ENCODE assay signal across 24 cellular contexts in the genomic region with DNA sequence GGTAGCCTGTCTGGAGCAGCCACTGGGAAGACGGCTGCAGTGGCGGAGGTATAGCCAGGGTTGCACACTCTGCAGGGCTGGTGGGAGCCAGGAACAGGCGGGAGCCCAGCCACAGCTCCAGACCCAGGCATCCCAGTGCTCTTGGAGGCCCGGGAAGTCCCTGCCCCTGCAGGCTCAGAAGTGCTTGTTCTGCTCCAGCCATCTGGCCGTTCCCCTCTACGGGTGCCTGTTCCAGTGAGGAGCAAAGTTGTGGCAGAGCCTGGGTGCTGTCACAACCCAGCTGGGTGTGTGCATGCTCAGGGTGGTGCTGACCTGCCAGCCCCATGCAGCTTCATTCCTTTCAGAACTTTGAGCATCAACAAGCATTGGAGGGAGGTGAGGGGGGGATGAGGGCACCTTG.
"Had no signal": no experiment of that assay in that cellular context is flagged by ENCODE, and none has a peak within 500 bp of the region (broad histone marks: within the 10 kb centered on the region; RNA-seq: fewer than 3 reads in every experiment).

No MANE protein-coding gene starts in this region.

- H3K4me1 ChIP-seq: left lung, left ventricle myocardium inferior had no signal

- H3K27ac ChIP-seq: heart right ventricle, hepatocyte, left lung, left ventricle myocardium inferior, lower lobe of right lung had no signal

- H3K4me3 ChIP-seq: heart right ventricle, hepatocyte, left lung, left ventricle myocardium inferior, lower lobe of right lung, lung, mucosa of descending colon had no signal

- H3K27me3 ChIP-seq: hepatocyte, left lung had no signal

- H3K9me3 ChIP-seq: heart right ventricle, left lung, left ventricle myocardium inferior, lower lobe of right lung, mucosa of descending colon had no signal

- FAIRE-seq: islet of Langerhans, keratinocyte, kidney had no signal

- H3K36me3 ChIP-seq: heart right ventricle, left lung, left ventricle myocardium inferior, lower lobe of right lung had no signal

- DNase-seq: heart right ventricle; hippocampal formation; hypothalamus; immature natural killer cell; kidney; kidney glomerular epithelial cell; left cardiac atrium; left colon; left lung; left ventricle myocardium inferior; left ventricle myocardium superior; lower lobe of right lung; mammary epithelial cell; mesenchymal stem cell; mesendoderm; midbrain; mucosa of descending colon; naive B cell; naive thymus-derived CD4-positive, alpha-beta T cell had no signal

- ATAC-seq: heart right ventricle; left cardiac atrium; left lobe of liver; left lung; left ventricle myocardium superior; lower lobe of right lung; naive thymus-derived CD4-positive, alpha-beta T cell had no signal
